Comparison of ENCODE assay signal across 8 cellular contexts in the genomic region with DNA sequence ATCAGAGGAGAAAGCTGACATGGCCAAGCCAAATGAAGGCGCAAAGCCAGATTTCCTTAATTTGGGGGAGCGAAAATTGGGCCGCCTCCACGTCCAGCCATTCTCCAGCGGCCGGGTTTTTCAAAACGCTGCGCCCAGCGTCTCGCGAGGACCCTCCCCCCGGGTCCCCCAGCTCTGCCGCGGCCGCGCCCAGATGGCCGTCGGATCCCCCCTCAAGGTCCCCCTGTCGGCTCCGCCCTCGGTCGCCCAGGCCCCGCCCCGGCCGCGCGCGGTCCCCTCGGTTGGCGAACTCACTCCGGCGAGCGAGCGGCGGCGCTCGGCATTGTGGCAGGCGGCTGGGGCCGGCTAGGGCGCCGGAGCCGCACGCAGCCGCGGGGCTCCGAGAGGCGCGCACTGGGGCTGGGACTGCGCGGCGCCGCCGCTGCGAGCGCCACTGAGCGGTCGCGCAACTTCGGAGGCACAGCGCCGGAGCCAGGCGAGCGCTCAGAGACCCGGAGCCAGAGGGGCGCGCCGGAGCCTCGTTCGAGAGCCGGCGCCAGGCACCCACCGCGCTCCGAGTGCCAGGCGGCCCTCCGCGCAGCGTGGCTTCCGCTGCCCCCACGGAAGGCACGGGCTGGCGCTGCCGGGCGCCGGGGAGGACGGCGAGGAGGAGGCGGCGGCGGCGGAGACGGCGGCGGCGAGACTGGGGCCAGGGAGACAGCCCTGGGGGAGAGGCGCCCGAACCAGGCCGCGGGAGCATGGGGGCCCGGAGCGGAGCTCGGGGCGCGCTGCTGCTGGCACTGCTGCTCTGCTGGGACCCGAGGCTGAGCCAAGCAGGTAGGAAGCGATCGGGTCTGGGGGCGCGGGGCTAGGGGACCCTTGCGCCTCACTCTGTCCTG. TPM values are rescaled to one million over a fixed set of nuclear protein-coding genes. Genes with fewer than 3 reads are reported as not detected.
DNase-seq lines count a peak whose midpoint lies in the region; ATAC-seq lines count a peak whose summit lies in the region.

Gene UNC5B (plus strand): TSS at position 322 of the 878 bp plus-strand sequence. CDS start 416 bp downstream, at position 738.

- H3K36me3 Mint-ChIP-seq in dendritic cell treated with granulocyte-macrophage colony-stimulating factor and Interleukin-4, amounts not matched to agents 40 ng/mL and 50 ng/mL, for 4 days (ENCODE audit: low read depth): no peaks in the 10 kb centered on the region

- intact Hi-C loops in dendritic cell treated with granulocyte-macrophage colony-stimulating factor and Interleukin-4, amounts not matched to agents 40 ng/mL and 50 ng/mL, for 4 days (cut with micrococcal nuclease): loop anchor here (2.0 kb wide), 1 partner anchor 22 kb away; no protein-coding TSS in a partner anchor

- peak within 1 kb of the TSS; percentile 76 for H3K4me3 Mint-ChIP-seq in dendritic cell treated with granulocyte-macrophage colony-stimulating factor and Interleukin-4, amounts not matched to agents 40 ng/mL and 50 ng/mL, for 4 days

- H3K9me3 Mint-ChIP-seq in dendritic cell treated with granulocyte-macrophage colony-stimulating factor and Interleukin-4, amounts not matched to agents 40 ng/mL and 50 ng/mL, for 4 days: no peaks in the 10 kb centered on the region

- DNase-seq in NCI-H2029 (lab: John Stamatoyannopoulos, UW) (peak; percentile 60), NCI-H2029 treated with DMSO at 0.1 percent for 48 hours (lab: John Stamatoyannopoulos, UW) (no peak), NCI-H2196 (lab: John Stamatoyannopoulos, UW; ENCODE audit: unreplicated experiment) (peak; percentile 79), left lobe of liver (ENCODE audit: low spot score) (peak; percentile 86)
- DNase-seq in activated CD4-positive, alpha-beta T cell treated with anti-CD3 and anti-CD28 coated beads, Interleukin-2, amount 50 U/mL, for 1 hour: peak; percentile 43
- peak; percentile 22 to 61 for DNase-seq in stimulated activated CD4-positive, alpha-beta T cell treated with anti-CD3 and anti-CD28 coated beads, Interleukin-1b, Interleukin-23, amount 100 ng/mL, for 4 hours (ENCODE audit: low read depth in 2 of 2)

- peaks cover 42% of the 10 kb centered on the region for H3K4me1 Mint-ChIP-seq in dendritic cell treated with granulocyte-macrophage colony-stimulating factor and Interleukin-4, amounts not matched to agents 40 ng/mL and 50 ng/mL, for 4 days (ENCODE audit: low read depth)

- ATAC-seq in left lobe of liver: peak; percentile 90
- no peak for ATAC-seq in GM19455 (IDR thresholded peaks at IDR 0.05; ENCODE audit: unreplicated experiment)

- H3K27me3 Mint-ChIP-seq in dendritic cell treated with granulocyte-macrophage colony-stimulating factor and Interleukin-4, amounts not matched to agents 40 ng/mL and 50 ng/mL, for 4 days: peaks cover 77% of the 10 kb centered on the region

- peak within 1 kb of the TSS; percentile 21 for H3K27ac Mint-ChIP-seq in dendritic cell treated with granulocyte-macrophage colony-stimulating factor and Interleukin-4, amounts not matched to agents 40 ng/mL and 50 ng/mL, for 4 days

RNA-seq across cellular contexts. Expression of gene UNC5B, which starts in this region (rescaled TPM):
- total RNA-seq in left lobe of liver: 1.8 TPM
